8 cellular contexts compared by ENCODE assay signal in genomic region chr11:65662802-65663633, GRCh38. TPM values are rescaled to one million over a fixed set of nuclear protein-coding genes. Genes with fewer than 3 reads are reported as not detected.
DNase-seq lines count a peak whose midpoint lies in the region; ATAC-seq lines count a peak whose summit lies in the region.

TSS of gene RELA (minus strand) at chr11:65662916. CDS start at chr11:65662832, 84 bp downstream.

- no peaks in the 10 kb centered on the region for H3K36me3 Mint-ChIP-seq in IgD-negative memory B cell
- peaks cover 25% of the 10 kb centered on the region for H3K36me3 Mint-ChIP-seq in activated T-helper 1 cell treated with anti-CD3 and anti-CD28 coated beads, Interleukin-12 subunit alpha, Interleukin-12 subunit beta, Interleukin-2, Interleukin-4 antibody, amounts not matched to agents 30 ng/mL and 10 ng/mL and 1 ng/mL, durations not matched to agents 14 hours and 24 hours and 36 hours (ENCODE audit: low read depth)
- H3K36me3 Mint-ChIP-seq in naive thymus-derived CD8-positive, alpha-beta T cell = peaks cover 0 to 30% (median 13%) of the 10 kb centered on the region in 3 donors

- peak within 1 kb of the TSS; percentile 86 to 97 (median 96) for H3K4me3 Mint-ChIP-seq in IgD-negative memory B cell
- peak within 1 kb of the TSS; percentile 89 for H3K4me3 Mint-ChIP-seq in activated T-helper 1 cell treated with anti-CD3 and anti-CD28 coated beads, Interleukin-12 subunit alpha, Interleukin-12 subunit beta, Interleukin-2, Interleukin-4 antibody, amounts not matched to agents 30 ng/mL and 10 ng/mL and 1 ng/mL, durations not matched to agents 14 hours and 24 hours and 36 hours
- peak within 1 kb of the TSS; percentile 86 to 93 (median 88) for H3K4me3 Mint-ChIP-seq in naive thymus-derived CD8-positive, alpha-beta T cell

- POLR2A ChIA-PET in naive thymus-derived CD8-positive, alpha-beta T cell (lab: Charles Lee) = interaction anchor here (0.6 to 34.7 kb wide), 25 partner anchors 9 to 1405 kb away, joined by 3 to 1068 read pairs (median 5); partner anchors contain the start of genes AP5B1, C11orf68, CCDC85B and EHBP1L1

- peaks cover 5 to 8% (median 7%) of the 10 kb centered on the region in 3 donors for H3K4me1 Mint-ChIP-seq in IgD-negative memory B cell
- H3K4me1 Mint-ChIP-seq in activated T-helper 1 cell treated with anti-CD3 and anti-CD28 coated beads, Interleukin-12 subunit alpha, Interleukin-12 subunit beta, Interleukin-2, Interleukin-4 antibody, amounts not matched to agents 30 ng/mL and 10 ng/mL and 1 ng/mL, durations not matched to agents 14 hours and 24 hours and 36 hours (ENCODE audit: low read depth) = peaks cover 30% of the 10 kb centered on the region
- H3K4me1 Mint-ChIP-seq in naive thymus-derived CD8-positive, alpha-beta T cell = peaks cover 16 to 47% (median 36%) of the 10 kb centered on the region in 4 donors

- DNase-seq in DMS53 treated with DMSO at 0.1 percent for 48 hours (lab: John Stamatoyannopoulos, UW; ENCODE audit: unreplicated experiment) = peak; percentile 81
- DNase-seq in RPMI7951 (ENCODE audit: low read depth) = peak; percentile 94
- DNase-seq in activated T-helper 1 cell treated with anti-CD3 and anti-CD28 coated beads, Interleukin-12 subunit alpha, Interleukin-12 subunit beta, Interleukin-2, Interleukin-4 antibody, amounts not matched to agents 30 ng/mL and 10 ng/mL and 1 ng/mL, durations not matched to agents 14 hours and 24 hours and 36 hours (ENCODE audit: low spot score) = peak; percentile 89
- DNase-seq in fibroblast of gingiva (ENCODE audit: low read depth) = peak; percentile 96
- peak; percentile 85 to 95 (median 88) for DNase-seq in naive thymus-derived CD8-positive, alpha-beta T cell
- peak; percentile 78 to 87 (median 84) for DNase-seq in stimulated activated naive CD4-positive, alpha-beta T cell (lab: John Stamatoyannopoulos, UW)

- intact Hi-C loops in activated T-helper 1 cell treated with anti-CD3 and anti-CD28 coated beads, Interleukin-12 subunit alpha, Interleukin-12 subunit beta, Interleukin-2, Interleukin-4 antibody, amounts not matched to agents 30 ng/mL and 10 ng/mL and 1 ng/mL, durations not matched to agents 14 hours and 24 hours and 36 hours (cut with micrococcal nuclease) = loop anchor here (1.0 to 2.0 kb wide), 8 partner anchors 10 to 340 kb away; partner anchors contain the start of genes BANF1, C11orf68, DRAP1 and EIF1AD

- no peaks in the 10 kb centered on the region for H3K9me3 Mint-ChIP-seq in IgD-negative memory B cell
- no peaks in the 10 kb centered on the region for H3K9me3 Mint-ChIP-seq in activated T-helper 1 cell treated with anti-CD3 and anti-CD28 coated beads, Interleukin-12 subunit alpha, Interleukin-12 subunit beta, Interleukin-2, Interleukin-4 antibody, amounts not matched to agents 30 ng/mL and 10 ng/mL and 1 ng/mL, durations not matched to agents 14 hours and 24 hours and 36 hours
- no peaks in the 10 kb centered on the region for H3K9me3 Mint-ChIP-seq in naive thymus-derived CD8-positive, alpha-beta T cell

- H3K27ac Mint-ChIP-seq in IgD-negative memory B cell = peak within 1 kb of the TSS; percentile 95 to 99 (median 95)
- peak within 1 kb of the TSS; percentile 93 for H3K27ac Mint-ChIP-seq in activated T-helper 1 cell treated with anti-CD3 and anti-CD28 coated beads, Interleukin-12 subunit alpha, Interleukin-12 subunit beta, Interleukin-2, Interleukin-4 antibody, amounts not matched to agents 30 ng/mL and 10 ng/mL and 1 ng/mL, durations not matched to agents 14 hours and 24 hours and 36 hours
- peak within 1 kb of the TSS; percentile 91 to 98 (median 95) for H3K27ac Mint-ChIP-seq in naive thymus-derived CD8-positive, alpha-beta T cell

- peak; percentile 76 for ATAC-seq in GM21529 (IDR thresholded peaks at IDR 0.05; ENCODE audit: unreplicated experiment)
- peak; percentile 80 to 84 for ATAC-seq in naive thymus-derived CD8-positive, alpha-beta T cell

- no peaks in the 10 kb centered on the region for H3K27me3 Mint-ChIP-seq in IgD-negative memory B cell
- H3K27me3 Mint-ChIP-seq in activated T-helper 1 cell treated with anti-CD3 and anti-CD28 coated beads, Interleukin-12 subunit alpha, Interleukin-12 subunit beta, Interleukin-2, Interleukin-4 antibody, amounts not matched to agents 30 ng/mL and 10 ng/mL and 1 ng/mL, durations not matched to agents 14 hours and 24 hours and 36 hours (ENCODE audit: insufficient read depth) = no peaks in the 10 kb centered on the region
- H3K27me3 Mint-ChIP-seq in naive thymus-derived CD8-positive, alpha-beta T cell = no peaks in the 10 kb centered on the region

RNA-seq across cellular contexts. Expression of gene RELA, which starts in this region (rescaled TPM):
- polyA plus RNA-seq in IgD-negative memory B cell = 66.7 TPM
- 33.3 and 34.2 TPM in 2 replicates for total RNA-seq in RPMI7951 (2014; rRNA removed; shearing (Covaris generic))
- total RNA-seq in activated T-helper 1 cell treated with anti-CD3 and anti-CD28 coated beads, Interleukin-12 subunit alpha, Interleukin-12 subunit beta, Interleukin-2, Interleukin-4 antibody, amounts not matched to agents 30 ng/mL and 10 ng/mL and 1 ng/mL, durations not matched to agents 14 hours and 24 hours and 36 hours = 102 and 104 TPM in 2 replicates
- total RNA-seq in naive thymus-derived CD8-positive, alpha-beta T cell = 100 to 1,000 TPM; 175 to 184 TPM
- 10 to 100 TPM; 38.4 to 69.8 (median 56.6) TPM for polyA plus RNA-seq in naive thymus-derived CD8-positive, alpha-beta T cell

Comparison
In these comparisons a context has a peak if more than half of its experiments do, and no peak if none do; other contexts are left out.
1. Peak in every context shown above with its lines: DNase-seq and ATAC-seq.